Comparison of ENCODE assay signal across 2 cellular contexts in the genomic region with DNA sequence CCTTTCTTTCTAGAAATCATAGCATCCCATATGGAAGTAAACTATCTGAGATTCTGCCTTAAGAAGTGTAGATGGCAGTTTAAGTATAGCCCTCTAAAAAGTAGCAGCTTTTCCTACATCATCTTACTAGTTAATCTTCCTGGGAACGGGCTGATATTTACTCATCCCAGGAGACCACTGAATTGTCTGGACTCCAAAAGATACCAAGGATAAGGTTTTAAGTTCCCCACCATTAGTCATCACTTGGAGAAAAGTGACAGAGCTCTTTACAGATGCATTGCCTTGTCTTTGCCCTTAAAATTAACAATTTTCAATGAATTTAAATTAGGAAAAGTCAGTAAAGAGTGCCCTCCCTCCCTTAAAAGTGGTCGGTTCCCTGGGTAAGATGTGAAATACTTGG.
TF ChIP-seq lines count a peak whose summit lies in the region.

No MANE protein-coding gene starts in this region.

TF ChIP-seq in A549, 52 proteins besides CTCF, POLR2A, EP300 and RAD21 (continued from another document):
- TF ChIP-seq E2F6 (IDR thresholded peaks at IDR 0.05; ENCODE audit: borderline replicate concordance, low read depth) (no peak), EHF (CRISPR knock-in tag; IDR thresholded peaks at IDR 0.05) (no peak), CHD2 (IDR thresholded peaks at IDR 0.05; ENCODE audit: low read length, partially characterized antibody) (no peak), HOXB5 (CRISPR knock-in tag; IDR thresholded peaks at IDR 0.05) (no peak), HEYL (CRISPR knock-in tag; IDR thresholded peaks at IDR 0.05) (no peak), RNF2 (IDR thresholded peaks at IDR 0.05; ENCODE audit: borderline replicate concordance, low read depth) (no peak), FOSL2 (IDR thresholded peaks at IDR 0.05) (no peak), FOSL2 (CRISPR knock-in tag; IDR thresholded peaks at IDR 0.05) (no peak), CHD4 (IDR thresholded peaks at IDR 0.05; ENCODE audit: borderline replicate concordance) (no peak), SREBF2 (IDR thresholded peaks at IDR 0.05) (no peak), POLR2AphosphoS2 (conservative IDR thresholded peaks at IDR 0.05; ENCODE audit: low read length) (no peak), EHMT2 (IDR thresholded peaks at IDR 0.05; ENCODE audit: low read depth) (no peak), KDM1A (IDR thresholded peaks at IDR 0.05; ENCODE audit: low read depth) (no peak), BCL3 (IDR thresholded peaks at IDR 0.05) (no peak), ZNF302 (CRISPR knock-in tag; IDR thresholded peaks at IDR 0.05) (no peak)
- TF ChIP-seq, protein P1, sequence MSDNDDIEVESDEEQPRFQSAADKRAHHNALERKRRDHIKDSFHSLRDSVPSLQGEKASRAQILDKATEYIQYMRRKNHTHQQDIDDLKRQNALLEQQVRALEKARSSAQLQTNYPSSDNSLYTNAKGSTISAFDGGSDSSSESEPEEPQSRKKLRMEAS (IDR thresholded peaks at IDR 0.05), result no peak

TF ChIP-seq in HEK293, 187 proteins besides CTCF, POLR2A, EP300 and RAD21 (continued from another document):
- TF ChIP-seq PRDM10 (tag by site-specific recombination; IDR thresholded peaks at IDR 0.05), result peak; percentile 68
- 0 out of 2 replicates have a peak, but pooled peaks have one; percentile 13 for TF ChIP-seq ZNF366 (tag by site-specific recombination; conservative IDR thresholded peaks at IDR 0.05)
- TF ChIP-seq OSR2 (tag by site-specific recombination; IDR thresholded peaks at IDR 0.05), result peak; percentile 32; the same call in 1 of the 2 replicates
